17 cellular contexts compared by ENCODE assay signal in genomic region chr3:195103623-195104022, GRCh38.
DNase-seq lines count a peak whose midpoint lies in the region; ATAC-seq, FAIRE-seq and TF ChIP-seq lines count a peak whose summit lies in the region.
"Had no signal": no experiment of that assay in that cellular context is flagged by ENCODE, and none has a peak within 500 bp of the region (broad histone marks: within the 10 kb centered on the region; RNA-seq: fewer than 3 reads in every experiment).

No MANE protein-coding gene starts in this region.

- FAIRE-seq in H54 (lab: Jason Lieb, UNC), result no peak

- H3K27ac Mint-ChIP-seq in CD14-positive monocyte, result peak overlapping the region; percentile 77 to 100 (median 93)
- H3K27ac Mint-ChIP-seq in progenitor cell of endocrine pancreas, result peak overlapping the region; percentile 82
- H3K27ac Mint-ChIP-seq: activated naive CD4-positive, alpha-beta T cell treated with anti-CD3 and anti-CD28 coated beads, Interleukin-2, amount 10 ng/mL, durations not matched to agents 7 days and 5 days; stimulated activated naive CD8-positive, alpha-beta T cell treated with anti-CD3 and anti-CD28 coated beads, Interleukin-15, amount 100 ng/mL, for 72 hours had no signal

- H3K4me1 ChIP-seq in SJSA1 (replicated peaks), result peaks cover 29% of the 10 kb centered on the region

- H3K36me3 Mint-ChIP-seq in CD14-positive monocyte, result peaks cover 0 to 2% of the 10 kb centered on the region in 2 donors
- peaks cover 2% of the 10 kb centered on the region for H3K36me3 Mint-ChIP-seq in progenitor cell of endocrine pancreas (ENCODE audit: insufficient read depth)
- H3K36me3 Mint-ChIP-seq: activated naive CD4-positive, alpha-beta T cell treated with anti-CD3 and anti-CD28 coated beads, Interleukin-2, amount 10 ng/mL, durations not matched to agents 7 days and 5 days; naive B cell had no signal

- H3K4me3 Mint-ChIP-seq in CD14-positive monocyte (no peak overlapping the region), progenitor cell of endocrine pancreas (ENCODE audit: low read depth) (no peak overlapping the region)
- H3K4me3 Mint-ChIP-seq: activated naive CD4-positive, alpha-beta T cell treated with anti-CD3 and anti-CD28 coated beads, Interleukin-2, amount 10 ng/mL, durations not matched to agents 7 days and 5 days; naive B cell; stimulated activated naive CD8-positive, alpha-beta T cell treated with anti-CD3 and anti-CD28 coated beads, Interleukin-15, amount 100 ng/mL, for 72 hours had no signal

- H3K4me1 Mint-ChIP-seq in CD14-positive monocyte (peaks cover 86% of the 10 kb centered on the region), progenitor cell of endocrine pancreas (ENCODE audit: low read depth) (peaks cover 19% of the 10 kb centered on the region)

- no peak for TF ChIP-seq POLR2A in H54 (IDR thresholded peaks at IDR 0.05; ENCODE audit: low read depth, low read length)

- H3K27me3 Mint-ChIP-seq in CD14-positive monocyte (ENCODE audit: low read depth in 3 of 3) (peaks cover 0 to 5% (median 0%) of the 10 kb centered on the region in 3 donors), progenitor cell of endocrine pancreas (peaks cover 11% of the 10 kb centered on the region)
- H3K27me3 Mint-ChIP-seq: naive B cell; stimulated activated naive CD8-positive, alpha-beta T cell treated with anti-CD3 and anti-CD28 coated beads, Interleukin-15, amount 100 ng/mL, for 72 hours had no signal

- intact Hi-C loops in CD14-positive monocyte (cut with micrococcal nuclease), result loop anchor here (5.0 to 10.0 kb wide), 5 partner anchors 99 to 616 kb away; partner anchors contain the start of gene ATP13A3 (in 1 of the 2)

- H3K9me3 Mint-ChIP-seq in CD14-positive monocyte (peaks cover 0 to 3% (median 0%) of the 10 kb centered on the region in 7 donors), progenitor cell of endocrine pancreas (ENCODE audit: low read depth) (no peaks in the 10 kb centered on the region)
- H3K9me3 Mint-ChIP-seq: activated naive CD4-positive, alpha-beta T cell treated with anti-CD3 and anti-CD28 coated beads, Interleukin-2, amount 10 ng/mL, durations not matched to agents 7 days and 5 days; naive B cell; stimulated activated naive CD8-positive, alpha-beta T cell treated with anti-CD3 and anti-CD28 coated beads, Interleukin-15, amount 100 ng/mL, for 72 hours had no signal

- no peak for ATAC-seq in omental fat pad (ENCODE audit: low FRiP score)
- ATAC-seq: lower lobe of right lung; stimulated activated naive CD8-positive, alpha-beta T cell treated with anti-CD3 and anti-CD28 coated beads, Interleukin-15, amount 100 ng/mL, for 72 hours had no signal

- TF ChIP-seq CTCF in CD14-positive monocyte (IDR thresholded peaks at IDR 0.05), result no peak
- no peak for TF ChIP-seq CTCF in progenitor cell of endocrine pancreas (IDR thresholded peaks at IDR 0.05; ENCODE audit: unreplicated experiment)
- TF ChIP-seq CTCF in omental fat pad (IDR thresholded peaks at IDR 0.05), result no peak

- DNase-seq in CD14-positive monocyte (ENCODE audit: low spot score) (no peak), SJSA1 (ENCODE audit: low read depth in 1 of 2, low spot score in 2 of 2) (no peak), fibroblast of peridontal ligament (ENCODE audit: extremely low read depth) (peak; percentile 31), progenitor cell of endocrine pancreas (ENCODE audit: low spot score, unreplicated experiment) (no peak), H54 (ENCODE audit: insufficient read length, low spot score) (no peak), omental fat pad (ENCODE audit: low spot score) (no peak), OCI-M1 (lab: John Stamatoyannopoulos, UW) (no peak)
- DNase-seq in stimulated activated naive CD4-positive, alpha-beta T cell treated with Interleukin-2 at 50 U/mL for 16 hours (lab: John Stamatoyannopoulos, UW), result no peak
- DNase-seq: activated CD4-positive, alpha-beta T cell treated with anti-CD3 and anti-CD28 coated beads, Interleukin-2, amount 50 U/mL, for 48 hours; activated naive CD4-positive, alpha-beta T cell treated with anti-CD3 and anti-CD28 coated beads, Interleukin-2, amount 10 ng/mL, durations not matched to agents 7 days and 5 days; activated T-cell treated with anti-CD3 and anti-CD28 coated beads, Interleukin-2, amount 50 U/mL, for 1 hour; colonic mucosa; lower lobe of right lung; naive B cell; NCI-H146; stimulated activated naive CD8-positive, alpha-beta T cell treated with anti-CD3 and anti-CD28 coated beads, Interleukin-15, amount 100 ng/mL, for 72 hours; SW 1271 had no signal

- no peaks in the 10 kb centered on the region for H3K36me3 ChIP-seq in SJSA1
- H3K36me3 ChIP-seq: colonic mucosa, lower lobe of right lung had no signal

- H3K27ac ChIP-seq in SJSA1, result peak overlapping the region; percentile 68; the same call in 1 of the 2 replicates
- H3K27ac ChIP-seq: colonic mucosa, lower lobe of right lung had no signal

- H3K9me3 ChIP-seq in SJSA1 (replicated peaks), result no peaks in the 10 kb centered on the region
- H3K9me3 ChIP-seq: colonic mucosa, lower lobe of right lung had no signal

- no peak overlapping the region for H3K4me3 ChIP-seq in SJSA1
- H3K4me3 ChIP-seq: colonic mucosa, lower lobe of right lung had no signal

- no peaks in the 10 kb centered on the region for H3K27me3 ChIP-seq in SJSA1 (replicated peaks)
- H3K27me3 ChIP-seq: colonic mucosa had no signal
